In the genomic region with DNA sequence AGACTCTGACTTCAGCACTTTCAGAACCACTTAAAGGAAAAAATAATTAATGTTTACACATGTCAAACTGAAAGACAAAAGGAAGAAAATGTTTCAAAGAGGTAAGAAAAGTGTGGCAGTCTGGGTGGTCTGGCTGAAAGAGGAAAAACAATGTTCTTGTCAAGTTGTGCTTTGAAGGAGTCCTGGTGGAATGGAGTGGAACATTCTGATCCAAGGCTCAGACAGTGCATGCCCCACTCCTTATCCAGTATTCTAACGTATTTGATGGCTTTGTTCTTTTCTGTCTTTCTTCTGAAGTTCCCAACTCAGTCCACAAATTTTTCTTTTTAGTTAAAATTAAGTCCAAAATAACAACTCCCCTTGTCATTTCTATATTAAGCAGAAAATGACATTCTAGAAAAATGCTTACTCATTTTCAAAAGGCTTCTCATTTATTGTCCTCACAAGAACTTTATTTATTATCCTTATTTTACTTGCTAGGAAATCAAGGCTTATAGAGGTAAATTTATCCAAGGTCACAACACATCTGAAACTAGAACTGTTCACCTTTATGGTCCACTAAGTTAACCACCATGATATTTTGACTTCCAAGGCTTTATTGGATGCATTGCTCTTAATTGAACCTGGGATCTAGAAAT, we compare ENCODE assay signal across 33 cellular contexts.
"Had no signal": no experiment of that assay in that cellular context is flagged by ENCODE, and none has a peak within 500 bp of the region (broad histone marks: within the 10 kb centered on the region; RNA-seq: fewer than 3 reads in every experiment).

No MANE protein-coding gene starts in this region.

- H3K9ac ChIP-seq: neural progenitor cell, parathyroid adenoma had no signal

- H3K4me1 Mint-ChIP-seq: neural progenitor cell; stimulated activated memory B cell treated with anti-CD40 and anti-IgM and Interleukin-4, amounts not matched to agents 10 μg/mL and 1 μg/mL and 100 μg/mL, for 72 hours had no signal

- H3K36me3 ChIP-seq: neural progenitor cell, ovary, right lobe of liver, spleen, suprapubic skin, thoracic aorta, thyroid gland, tibial nerve, upper lobe of left lung, vagina had no signal

- H2AFZ ChIP-seq: neural progenitor cell, parathyroid adenoma had no signal

- H3K27ac Mint-ChIP-seq: naive thymus-derived CD4-positive, alpha-beta T cell; natural killer cell; nephron; neural progenitor cell; progenitor cell of endocrine pancreas; stimulated activated memory B cell treated with anti-CD40 and anti-IgM and Interleukin-4, amounts not matched to agents 10 μg/mL and 1 μg/mL and 100 μg/mL, for 72 hours had no signal

- ATAC-seq: naive thymus-derived CD4-positive, alpha-beta T cell; natural killer cell; psoas muscle; right cardiac atrium; right lobe of liver; stimulated activated memory B cell treated with anti-CD40 and anti-IgM and Interleukin-4, amounts not matched to agents 10 μg/mL and 1 μg/mL and 100 μg/mL, for 72 hours; stimulated activated naive CD8-positive, alpha-beta T cell treated with anti-CD3 and anti-CD28 coated beads, Interleukin-15, amount 100 ng/mL, for 72 hours; stimulated activated naive CD8-positive, alpha-beta T cell treated with anti-CD3 and anti-CD28 coated beads, Interleukin-15, Interleukin-2, amounts not matched to agents 100 U/mL and 50 U/mL, for 24 hours had no signal

- H3K27me3 ChIP-seq: neural progenitor cell, ovary, right lobe of liver, suprapubic skin, thyroid gland, tibial nerve, upper lobe of left lung, vagina had no signal

- H3K36me3 Mint-ChIP-seq: naive thymus-derived CD4-positive, alpha-beta T cell; natural killer cell; neural progenitor cell had no signal

- DNase-seq: naive thymus-derived CD4-positive, alpha-beta T cell; natural killer cell; occipital lobe; ovary; posterior cingulate gyrus; psoas muscle; right cardiac atrium; right lobe of liver; spleen; stimulated activated CD4-positive, alpha-beta T cell treated with anti-CD3 and anti-CD28 coated beads, Interleukin-12 subunit alpha, Interleukin-12 subunit beta, amount 100 ng/mL, for 4 hours; stimulated activated CD4-positive, alpha-beta T cell treated with anti-CD3 and anti-CD28 coated beads, Interleukin-1b, Interleukin-23, amount 100 ng/mL, for 48 hours; stimulated activated CD4-positive, alpha-beta T cell treated with anti-CD3 and anti-CD28 coated beads, Interleukin-4, amount 100 ng/mL, for 1 hour; stimulated activated CD4-positive, alpha-beta T cell treated with anti-CD3 and anti-CD28 coated beads, Interleukin-4, amount 100 ng/mL, for 4 hours; stimulated activated CD8-positive, alpha-beta memory T cell treated with anti-CD3 and anti-CD28 coated beads, Interleukin-4, amount 100 ng/mL, for 48 hours; stimulated activated naive CD4-positive, alpha-beta T cell; stimulated activated naive CD8-positive, alpha-beta T cell treated with anti-CD3 and anti-CD28 coated beads, Interleukin-15, amount 100 ng/mL, for 72 hours; stimulated activated naive CD8-positive, alpha-beta T cell treated with anti-CD3 and anti-CD28 coated beads, Interleukin-15, Interleukin-2, amounts not matched to agents 100 U/mL and 50 U/mL, for 24 hours; substantia nigra; thyroid gland; trophoblast cell; upper lobe of left lung had no signal

- H3K27ac ChIP-seq: neural progenitor cell, ovary, parathyroid adenoma, psoas muscle, right lobe of liver, skin epidermis, spleen, suprapubic skin, thoracic aorta, thyroid gland, upper lobe of left lung, vagina had no signal

- H3K79me2 ChIP-seq: parathyroid adenoma had no signal

- H3K4me1 ChIP-seq: neural progenitor cell, parathyroid adenoma, psoas muscle, right lobe of liver, spleen, suprapubic skin, thyroid gland, upper lobe of left lung, vagina had no signal

- H3K4me2 ChIP-seq: neural progenitor cell, smooth muscle cell had no signal

- H3K4me3 ChIP-seq: neural progenitor cell, ovary, psoas muscle, right lobe of liver, skin epidermis, smooth muscle cell, spleen, suprapubic skin, thoracic aorta, thyroid gland, tibial nerve, upper lobe of left lung, vagina had no signal

- H3K27me3 Mint-ChIP-seq: progenitor cell of endocrine pancreas had no signal

- H3K4me3 Mint-ChIP-seq: naive thymus-derived CD4-positive, alpha-beta T cell; natural killer cell; nephron; neural progenitor cell; stimulated activated memory B cell treated with anti-CD40 and anti-IgM and Interleukin-4, amounts not matched to agents 10 μg/mL and 1 μg/mL and 100 μg/mL, for 72 hours; stimulated activated naive CD8-positive, alpha-beta T cell treated with anti-CD3 and anti-CD28 coated beads, Interleukin-15, amount 100 ng/mL, for 72 hours had no signal

- H3K9me3 ChIP-seq: ovary, psoas muscle, right lobe of liver, suprapubic skin, thoracic aorta, thyroid gland, upper lobe of left lung, vagina had no signal

- H3K9me3 Mint-ChIP-seq: natural killer cell had no signal

- FAIRE-seq: urothelium cell line had no signal
